6 cellular contexts compared by ENCODE assay signal in the genomic region with DNA sequence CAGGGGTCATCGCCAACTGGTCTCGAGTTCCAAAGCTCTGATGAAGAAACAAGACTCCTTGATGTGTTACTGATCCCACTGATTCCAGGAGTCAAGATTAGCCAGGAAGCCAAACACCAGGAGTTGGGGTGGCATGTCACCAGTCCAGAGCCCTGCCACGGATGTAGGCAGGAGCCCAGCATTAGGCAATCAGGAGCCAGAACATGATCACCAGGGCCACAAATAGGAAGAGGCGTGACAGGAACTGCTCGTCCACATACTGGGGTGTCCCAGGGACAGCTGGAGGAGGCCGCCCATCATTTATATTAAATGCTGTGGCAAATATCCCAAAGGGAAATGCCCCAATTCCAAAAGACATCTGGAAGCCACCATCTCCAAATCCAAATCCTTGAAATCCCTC.
A peak's percentile ranks its signal among the peaks of the same experiment; 100 is the strongest.
DNase-seq lines count a peak whose midpoint lies in the region; ATAC-seq, FAIRE-seq and TF ChIP-seq lines count a peak whose summit lies in the region.
"Not testable (repeated sequence)": the region's sequence is repeated elsewhere in the genome, so short reads cannot be mapped to it uniquely, and the experiment has no call there.

No MANE protein-coding gene starts in this region.

- H3K27ac Mint-ChIP-seq in naive thymus-derived CD4-positive, alpha-beta T cell; neural progenitor cell: not testable (repeated sequence)

- H3K79me2 ChIP-seq in neural progenitor cell (ENCODE audit: low read depth): not testable (repeated sequence)

- H3F3A ChIP-seq in neural progenitor cell (ENCODE audit: low read depth): not testable (repeated sequence)

- intact Hi-C loops in naive thymus-derived CD4-positive, alpha-beta T cell (cut with micrococcal nuclease); gastrocnemius medialis (cut with DNase I; ENCODE audit: low total_unique reads): not testable (repeated sequence)

- H4K20me1 ChIP-seq in neural progenitor cell (ENCODE audit: low read depth): not testable (repeated sequence)

- CTCF ChIA-PET in naive thymus-derived CD4-positive, alpha-beta T cell (lab: Charles Lee): not testable (repeated sequence)

- H3K9me3 Mint-ChIP-seq in naive thymus-derived CD4-positive, alpha-beta T cell; neural progenitor cell: not testable (repeated sequence)

- POLR2A ChIA-PET in naive thymus-derived CD4-positive, alpha-beta T cell (lab: Charles Lee): not testable (repeated sequence)

- H3K36me3 ChIP-seq in bronchial epithelial cell (ENCODE audit: control insufficient read depth, insufficient read depth, low read length); naive thymus-derived CD4-positive, alpha-beta T cell (ENCODE audit: control insufficient read depth in 2 of 3, insufficient read depth in 3 of 3, low read length in 3 of 3); neural progenitor cell; gastrocnemius medialis: not testable (repeated sequence)

- H3K4me2 ChIP-seq in neural progenitor cell: not testable (repeated sequence)

- TF ChIP-seq CTCF in bronchial epithelial cell (IDR thresholded peaks at IDR 0.05; ENCODE audit: insufficient read depth, low read length, severe bottlenecking); neural progenitor cell (IDR thresholded peaks at IDR 0.05); gastrocnemius medialis (IDR thresholded peaks at IDR 0.05 in 4 of 5, conservative IDR thresholded peaks at IDR 0.05 in 1 of 5): not testable (repeated sequence)

- in situ Hi-C loops in gastrocnemius medialis (cut with MboI; ENCODE audit: low sequenced_read_pairs in 4 of 4): not testable (repeated sequence)

- H3K9ac ChIP-seq in neural progenitor cell: not testable (repeated sequence)

- H3K4me1 ChIP-seq in naive thymus-derived CD4-positive, alpha-beta T cell (ENCODE audit: control insufficient read depth in 2 of 2, insufficient read depth in 2 of 2, low read length in 2 of 2); neural progenitor cell; gastrocnemius medialis: not testable (repeated sequence)

- ATAC-seq in esophagus mucosa (peak; percentile 67), gastrocnemius medialis (peak; percentile 96 to 99)
- ATAC-seq in naive thymus-derived CD4-positive, alpha-beta T cell: peak; percentile 36

- H3K27ac ChIP-seq in naive thymus-derived CD4-positive, alpha-beta T cell (ENCODE audit: low read depth, low read length); neural progenitor cell; gastrocnemius medialis: not testable (repeated sequence)

- not testable (repeated sequence) for H2AFZ ChIP-seq in neural progenitor cell (replicated peaks)

- H3K27me3 Mint-ChIP-seq in naive thymus-derived CD4-positive, alpha-beta T cell: peaks cover 0 to 25% (median 9%) of the 10 kb centered on the region in 5 donors
- not testable (repeated sequence) for H3K27me3 Mint-ChIP-seq in neural progenitor cell (ENCODE audit: insufficient read depth, low read depth)

- H3K36me3 Mint-ChIP-seq in naive thymus-derived CD4-positive, alpha-beta T cell; neural progenitor cell: not testable (repeated sequence)

- not testable (repeated sequence) for H3K27me3 ChIP-seq in bronchial epithelial cell (ENCODE audit: control insufficient read depth, insufficient read depth, low read length); naive thymus-derived CD4-positive, alpha-beta T cell (ENCODE audit: control insufficient read depth in 2 of 2, insufficient read depth in 2 of 2, low read length in 2 of 2); neural progenitor cell; gastrocnemius medialis

- TF ChIP-seq POLR2A in gastrocnemius medialis (IDR thresholded peaks at IDR 0.05): not testable (repeated sequence)

- not testable (repeated sequence) for H3K4me1 Mint-ChIP-seq in naive thymus-derived CD4-positive, alpha-beta T cell; neural progenitor cell

- H3K4me3 Mint-ChIP-seq in naive thymus-derived CD4-positive, alpha-beta T cell: not testable (repeated sequence)
- H3K4me3 Mint-ChIP-seq in neural progenitor cell: peak overlapping the region; percentile 31

- not testable (repeated sequence) for H3K4me3 ChIP-seq in bronchial epithelial cell (ENCODE audit: low read depth, low read length); naive thymus-derived CD4-positive, alpha-beta T cell (ENCODE audit: low read length); neural progenitor cell; gastrocnemius medialis

- not testable (repeated sequence) for H3K9me3 ChIP-seq in naive thymus-derived CD4-positive, alpha-beta T cell (ENCODE audit: control insufficient read depth in 2 of 3, low read length in 3 of 3); neural progenitor cell (ENCODE audit: low read depth); gastrocnemius medialis

- FAIRE-seq in bronchial epithelial cell (lab: Jason Lieb, UNC): peak; percentile 100
- peak; percentile 58 for FAIRE-seq in urothelium cell line (lab: Jason Lieb, UNC)

- not testable (repeated sequence) for DNase-seq in bronchial epithelial cell (ENCODE audit: low read depth); naive thymus-derived CD4-positive, alpha-beta T cell; neural progenitor cell (ENCODE audit: low spot score); gastrocnemius medialis; urothelium cell line (ENCODE audit: low spot score)

Comparison
In these comparisons a context has a peak if more than half of its experiments do, and no peak if none do; other contexts are left out.
1. ATAC-seq: peak in every context shown above with its lines; median percentile 98 in gastrocnemius medialis; 67 in esophagus mucosa; 36 in naive thymus-derived CD4-positive, alpha-beta T cell.